Comparison of ENCODE assay signal across 1 cellular context in genomic region chr15:34337557-34338306, GRCh38.
TF ChIP-seq lines count a peak whose summit lies in the region.

SLC12A6 (minus strand) TSS chr15:34337781; CDS start chr15:34336680, 1,101 bp downstream.

TF ChIP-seq in GM12878, 131 proteins besides CTCF, POLR2A, EP300 and RAD21 (continued from another document and continues in another):
- TF ChIP-seq ZBTB40 (IDR thresholded peaks at IDR 0.05; ENCODE audit: borderline replicate concordance) (no peak), CHD4 (IDR thresholded peaks at IDR 0.05) (no peak), SREBF2 (IDR thresholded peaks at IDR 0.05; ENCODE audit: low read length) (no peak; the same call in 1 of the 2 replicates), FOXK2 (IDR thresholded peaks at IDR 0.05) (no peak), RUNX3 (IDR thresholded peaks at IDR 0.05; ENCODE audit: low read length) (peak; percentile 28; the same call in 1 of the 2 replicates), TCF12 (IDR thresholded peaks at IDR 0.05; ENCODE audit: low read depth, low read length) (peak; percentile 82), SMAD1 (IDR thresholded peaks at IDR 0.05; ENCODE audit: low read depth, partially characterized antibody) (no peak), BCL11A (IDR thresholded peaks at IDR 0.05; ENCODE audit: low read depth, low read length) (no peak), HDGF (IDR thresholded peaks at IDR 0.05) (no peak), TCF3 (IDR thresholded peaks at IDR 0.05; ENCODE audit: borderline replicate concordance, insufficient read depth, low read depth, low read length) (peak; percentile 75; the same call in 1 of the 2 replicates), CHD2 (IDR thresholded peaks at IDR 0.05; ENCODE audit: borderline replicate concordance, low read depth, low read length) (no peak), SIX5 (IDR thresholded peaks at IDR 0.05; ENCODE audit: low read depth, low read length, severe bottlenecking) (peak; percentile 72), ETV6 (conservative IDR thresholded peaks at IDR 0.05 in 1 of 2, IDR thresholded peaks at IDR 0.05 in 1 of 2; ENCODE audit: borderline replicate concordance in 1 of 2, low read depth in 1 of 2) (no peak), ZNF24 (IDR thresholded peaks at IDR 0.05) (peak; percentile 67; the same call in 1 of the 2 replicates), CBX3 (IDR thresholded peaks at IDR 0.05; ENCODE audit: borderline replicate concordance, low read depth) (no peak), GATAD2B (conservative IDR thresholded peaks at IDR 0.05; ENCODE audit: low read depth) (peak; percentile 83; the same call in 1 of the 2 replicates), NBN (IDR thresholded peaks at IDR 0.05) (0 out of 2 replicates have a peak, but pooled peaks have one; percentile 9), PML (IDR thresholded peaks at IDR 0.05; ENCODE audit: low read length) (peak; percentile 48; the same call in 1 of the 2 replicates), SUPT20H (IDR thresholded peaks at IDR 0.05; ENCODE audit: borderline replicate concordance, control insufficient read depth, low read depth, low read length) (no peak), NKRF (conservative IDR thresholded peaks at IDR 0.05) (peak; percentile 94), STAT1 (conservative IDR thresholded peaks at IDR 0.05) (peak; percentile 91; the same call in 1 of the 2 replicates), TBL1XR1 (IDR thresholded peaks at IDR 0.05; ENCODE audit: low read depth, low read length) (no peak), RCOR1 (conservative IDR thresholded peaks at IDR 0.05; ENCODE audit: low read depth, low read length) (no peak), MEF2A (IDR thresholded peaks at IDR 0.05; ENCODE audit: insufficient read depth, low read depth, low read length) (no peak), DPF2 (IDR thresholded peaks at IDR 0.05) (peak; percentile 87), SRF (IDR thresholded peaks at IDR 0.05; ENCODE audit: low read depth in 2 of 2, low read length in 2 of 2) (no peak), CEBPZ (IDR thresholded peaks at IDR 0.05; ENCODE audit: low read depth, low read length) (no peak), SP1 (IDR thresholded peaks at IDR 0.05; ENCODE audit: low read depth, low read length) (peak; percentile 17), HCFC1 (IDR thresholded peaks at IDR 0.05; ENCODE audit: low read length) (peak; percentile 88), IKZF1 (conservative IDR thresholded peaks at IDR 0.05) (peak; percentile 92), EED (IDR thresholded peaks at IDR 0.05; ENCODE audit: low read depth) (no peak), RELA (IDR thresholded peaks at IDR 0.05; ENCODE audit: borderline replicate concordance, partially characterized antibody) (no peak), RBBP5 (conservative IDR thresholded peaks at IDR 0.05) (no peak), SIN3A (IDR thresholded peaks at IDR 0.05; ENCODE audit: low read depth, low read length) (no peak; the same call in 1 of the 2 replicates), KDM1A (IDR thresholded peaks at IDR 0.05; ENCODE audit: borderline replicate concordance) (no peak), BMI1 (IDR thresholded peaks at IDR 0.05; ENCODE audit: borderline replicate concordance) (no peak), SMARCA5 (IDR thresholded peaks at IDR 0.05) (peak; percentile 83; the same call in 1 of the 2 replicates), CREB1 (IDR thresholded peaks at IDR 0.05; ENCODE audit: low read depth) (peak; percentile 71), SKIL (IDR thresholded peaks at IDR 0.05; ENCODE audit: low read depth, poor library complexity, severe bottlenecking) (no peak), TARDBP (IDR thresholded peaks at IDR 0.05; ENCODE audit: borderline replicate concordance) (no peak), ATF2 (IDR thresholded peaks at IDR 0.05; ENCODE audit: low read length) (no peak), USF1 (IDR thresholded peaks at IDR 0.05; ENCODE audit: borderline replicate concordance, extremely low read length, insufficient read depth, low read depth, low read length) (no peak), NFXL1 (IDR thresholded peaks at IDR 0.05; ENCODE audit: borderline replicate concordance) (no peak), JUNB (IDR thresholded peaks at IDR 0.05) (no peak)
- TF ChIP-seq, protein P1, sequence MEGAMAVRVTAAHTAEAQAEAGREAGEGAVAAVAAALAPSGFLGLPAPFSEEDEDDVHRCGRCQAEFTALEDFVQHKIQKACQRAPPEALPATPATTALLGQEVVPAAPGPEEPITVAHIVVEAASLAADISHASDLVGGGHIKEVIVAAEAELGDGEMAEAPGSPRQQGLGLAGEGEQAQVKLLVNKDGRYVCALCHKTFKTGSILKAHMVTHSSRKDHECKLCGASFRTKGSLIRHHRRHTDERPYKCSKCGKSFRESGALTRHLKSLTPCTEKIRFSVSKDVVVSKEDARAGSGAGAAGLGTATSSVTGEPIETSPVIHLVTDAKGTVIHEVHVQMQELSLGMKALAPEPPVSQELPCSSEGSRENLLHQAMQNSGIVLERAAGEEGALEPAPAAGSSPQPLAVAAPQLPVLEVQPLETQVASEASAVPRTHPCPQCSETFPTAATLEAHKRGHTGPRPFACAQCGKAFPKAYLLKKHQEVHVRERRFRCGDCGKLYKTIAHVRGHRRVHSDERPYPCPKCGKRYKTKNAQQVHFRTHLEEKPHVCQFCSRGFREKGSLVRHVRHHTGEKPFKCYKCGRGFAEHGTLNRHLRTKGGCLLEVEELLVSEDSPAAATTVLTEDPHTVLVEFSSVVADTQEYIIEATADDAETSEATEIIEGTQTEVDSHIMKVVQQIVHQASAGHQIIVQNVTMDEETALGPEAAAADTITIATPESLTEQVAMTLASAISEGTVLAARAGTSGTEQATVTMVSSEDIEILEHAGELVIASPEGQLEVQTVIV (IDR thresholded peaks at IDR 0.05; ENCODE audit: borderline replicate concordance, partially characterized antibody) = no peak
- TF ChIP-seq, protein P2, sequence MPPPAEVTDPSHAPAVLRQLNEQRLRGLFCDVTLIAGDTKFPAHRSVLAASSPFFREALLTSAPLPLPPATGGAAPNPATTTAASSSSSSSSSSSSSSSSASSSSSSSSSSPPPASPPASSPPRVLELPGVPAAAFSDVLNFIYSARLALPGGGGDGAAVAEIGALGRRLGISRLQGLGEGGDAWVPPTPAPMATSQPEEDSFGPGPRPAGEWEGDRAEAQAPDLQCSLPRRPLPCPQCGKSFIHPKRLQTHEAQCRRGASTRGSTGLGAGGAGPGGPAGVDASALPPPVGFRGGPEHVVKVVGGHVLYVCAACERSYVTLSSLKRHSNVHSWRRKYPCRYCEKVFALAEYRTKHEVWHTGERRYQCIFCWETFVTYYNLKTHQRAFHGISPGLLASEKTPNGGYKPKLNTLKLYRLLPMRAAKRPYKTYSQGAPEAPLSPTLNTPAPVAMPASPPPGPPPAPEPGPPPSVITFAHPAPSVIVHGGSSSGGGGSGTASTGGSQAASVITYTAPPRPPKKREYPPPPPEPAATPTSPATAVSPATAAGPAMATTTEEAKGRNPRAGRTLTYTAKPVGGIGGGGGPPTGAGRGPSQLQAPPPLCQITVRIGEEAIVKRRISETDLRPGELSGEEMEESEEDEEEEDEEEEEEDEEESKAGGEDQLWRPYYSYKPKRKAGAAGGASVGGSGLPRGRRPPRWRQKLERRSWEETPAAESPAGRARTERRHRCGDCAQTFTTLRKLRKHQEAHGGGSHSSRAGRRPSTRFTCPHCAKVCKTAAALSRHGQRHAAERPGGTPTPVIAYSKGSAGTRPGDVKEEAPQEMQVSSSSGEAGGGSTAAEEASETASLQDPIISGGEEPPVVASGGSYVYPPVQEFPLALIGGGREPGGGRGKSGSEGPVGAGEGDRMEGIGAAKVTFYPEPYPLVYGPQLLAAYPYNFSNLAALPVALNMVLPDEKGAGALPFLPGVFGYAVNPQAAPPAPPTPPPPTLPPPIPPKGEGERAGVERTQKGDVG (CRISPR knock-in tag; IDR thresholded peaks at IDR 0.05) = no peak
